Comparison of ENCODE assay signal across 15 cellular contexts in the genomic region with DNA sequence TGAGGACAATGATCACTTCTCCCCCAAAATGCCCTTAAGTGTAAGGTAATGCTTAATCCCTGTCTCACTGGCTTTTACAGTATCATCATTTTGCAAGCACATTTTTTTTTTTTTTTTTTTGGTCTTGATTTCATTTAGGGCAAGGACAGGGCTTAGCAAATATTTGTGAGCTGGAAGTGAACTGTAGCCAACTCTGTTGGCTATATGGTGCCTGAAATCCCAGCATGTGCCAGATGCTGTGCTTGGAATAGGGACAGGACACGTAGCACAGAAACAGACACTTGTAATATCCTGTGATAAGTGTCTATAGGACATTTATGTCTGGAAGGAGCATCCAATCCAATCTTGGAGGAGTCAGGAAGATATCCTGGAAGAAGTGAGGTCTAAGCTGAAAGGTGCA.
"Had no signal": no experiment of that assay in that cellular context is flagged by ENCODE, and none has a peak within 500 bp of the region (broad histone marks: within the 10 kb centered on the region; RNA-seq: fewer than 3 reads in every experiment).

No MANE protein-coding gene starts in this region.

- ATAC-seq: activated CD8-positive, alpha-beta T cell treated with anti-CD3 and anti-CD28 coated beads, Interleukin-2, amount 10 ng/mL, durations not matched to agents 7 days and 5 days; activated T-cell treated with anti-CD3 and anti-CD28 coated beads, Interleukin-2, amount 50 U/mL, for 4 hours; right cardiac atrium had no signal

- DNase-seq: activated CD4-positive, alpha-beta T cell treated with anti-CD3 and anti-CD28 coated beads for 48 hours; activated CD4-positive, CD25-positive, alpha-beta regulatory T cell; activated CD8-positive, alpha-beta T cell treated with anti-CD3 and anti-CD28 coated beads, Interleukin-2, amount 10 ng/mL, durations not matched to agents 7 days and 5 days; activated naive CD4-positive, alpha-beta T cell treated with anti-CD3 and anti-CD28 coated beads for 36 hours; activated T-cell treated with anti-CD3 and anti-CD28 coated beads, Interleukin-2, amount 50 U/mL, for 4 hours; erythroblast; hypothalamus; mammary epithelial cell; occipital lobe; right cardiac atrium; stimulated activated CD4-positive, alpha-beta T cell treated with anti-CD3 and anti-CD28 coated beads, Interleukin-15, amount 100 ng/mL, for 24 hours; stimulated activated CD4-positive, alpha-beta T cell treated with anti-CD3 and anti-CD28 coated beads, Interleukin-4, amount 100 ng/mL, for 1 hour; testis had no signal

- H3K27ac ChIP-seq: skin epidermis, testis had no signal

- H3K27me3 ChIP-seq: testis had no signal

- H3K4me3 ChIP-seq: coronary artery, skin epidermis, testis had no signal

- H3K9me3 ChIP-seq: testis had no signal
